ENCODE assay signal across 8 cellular contexts in the genomic region with DNA sequence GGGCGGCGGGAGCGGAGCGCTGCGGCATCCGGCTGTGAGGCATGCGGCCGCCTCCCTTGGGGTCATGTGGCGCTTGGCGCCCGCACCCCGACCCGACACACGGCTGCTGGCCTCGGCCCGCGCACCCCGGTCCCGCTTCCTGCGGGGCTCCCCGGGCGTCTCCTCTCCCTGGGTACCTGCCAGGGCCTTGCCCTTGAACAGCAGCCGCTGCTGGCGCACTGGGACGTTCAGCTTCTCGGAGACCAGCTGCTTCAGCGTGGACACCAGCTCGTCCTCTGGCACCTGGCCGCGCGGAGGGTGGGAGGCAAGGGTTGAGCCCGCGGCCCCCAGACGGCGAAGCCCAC. TPM values are rescaled to one million over a fixed set of nuclear protein-coding genes. Genes with fewer than 3 reads are reported as not detected.
DNase-seq lines count a peak whose midpoint lies in the region; ATAC-seq and TF ChIP-seq lines count a peak whose summit lies in the region.

No MANE protein-coding gene starts in this region.

- no peaks in the 10 kb centered on the region for H3K27me3 ChIP-seq in thyroid gland

- TF ChIP-seq POLR2A in thyroid gland (IDR thresholded peaks at IDR 0.05), result no peak

- no peaks in the 10 kb centered on the region for H3K27me3 Mint-ChIP-seq in memory B cell
- H3K27me3 Mint-ChIP-seq in endothelial cell (ENCODE audit: unreplicated experiment), result peaks cover 2% of the 10 kb centered on the region

- H3K4me3 Mint-ChIP-seq in memory B cell (peak overlapping the region; percentile 14), endothelial cell (ENCODE audit: unreplicated experiment) (no peak overlapping the region)

- H3K36me3 ChIP-seq in thyroid gland, result no peaks in the 10 kb centered on the region

- ATAC-seq in memory B cell (ENCODE audit: low read depth) (peak; percentile 6), GM21717 (IDR thresholded peaks at IDR 0.05; ENCODE audit: unreplicated experiment) (no peak)

- no peak for DNase-seq in GM12864 (ENCODE audit: low read depth)
- peak; percentile 44 for DNase-seq in RPMI8226
- DNase-seq in memory B cell (ENCODE audit: low spot score in 2 of 2), result peak in 1 of 2 donors; percentile 34
- peak; percentile 34 to 46 for DNase-seq in thyroid gland
- DNase-seq in endothelial cell (ENCODE audit: low spot score), result no peak
- DNase-seq in GOT3 (lab: John Stamatoyannopoulos, UW), result no peak

- peaks cover 0 to 13% of the 10 kb centered on the region in 2 donors for H3K4me1 ChIP-seq in thyroid gland

- peaks cover 4% of the 10 kb centered on the region for H3K36me3 Mint-ChIP-seq in memory B cell
- H3K36me3 Mint-ChIP-seq in endothelial cell (ENCODE audit: low read depth, unreplicated experiment), result peaks cover 4% of the 10 kb centered on the region

- H3K9me3 ChIP-seq in thyroid gland, result no peaks in the 10 kb centered on the region

- H3K27ac ChIP-seq in cingulate gyrus (ENCODE audit: low read depth, low read length), result peak overlapping the region; percentile 69
- peak overlapping the region in 2 of 3 donors; percentile 49 to 71 for H3K27ac ChIP-seq in thyroid gland

- no peak overlapping the region for H3K27ac Mint-ChIP-seq in memory B cell
- H3K27ac Mint-ChIP-seq in endothelial cell (ENCODE audit: unreplicated experiment), result no peak overlapping the region

- intact Hi-C loops in thyroid gland (cut with DNase I), result loop anchor here (5.0 kb wide), 1 partner anchor 49 kb away; a partner anchor contains a TSS

- no CpG with 5 or more reads among the region's 35 CpGs for WGBS in thyroid gland, 2 donors

- no peak for TF ChIP-seq CTCF in GM12864 (IDR thresholded peaks at IDR 0.05; ENCODE audit: low read depth, low read length, missing control alignments)
- no peak for TF ChIP-seq CTCF in thyroid gland (IDR thresholded peaks at IDR 0.05)
- no peak for TF ChIP-seq CTCF in endothelial cell (IDR thresholded peaks at IDR 0.05; ENCODE audit: unreplicated experiment)

- H3K4me1 Mint-ChIP-seq in memory B cell (peaks cover 13% of the 10 kb centered on the region), endothelial cell (ENCODE audit: unreplicated experiment) (peaks cover 7% of the 10 kb centered on the region)

- no peaks in the 10 kb centered on the region for H3K9me3 Mint-ChIP-seq in memory B cell
- no peaks in the 10 kb centered on the region for H3K9me3 Mint-ChIP-seq in endothelial cell (ENCODE audit: unreplicated experiment)

- peak overlapping the region; percentile 81 for H3K4me3 ChIP-seq in GM12864 (ENCODE audit: low read depth, low read length)
- peak overlapping the region in 2 of 3 donors; percentile 17 to 51 for H3K4me3 ChIP-seq in thyroid gland (replicated peaks in 1 of 3)

RNA-seq across cellular contexts. Expression of a gene that starts 0.4 kb away (rescaled TPM):
- 10 to 100 TPM; 32.9 to 63.4 (median 41.3) TPM for total RNA-seq in thyroid gland
- total RNA-seq in endothelial cell (ENCODE audit: unreplicated experiment), result 16.8 TPM

RNA-seq across cellular contexts. Expression of a gene that starts 4.4 kb away (rescaled TPM):
- total RNA-seq in thyroid gland (10 to 100 TPM; 21.9 to 40.6 (median 29.3) TPM), endothelial cell (ENCODE audit: unreplicated experiment) (13.9 TPM)

RNA-seq across cellular contexts. Expression of a gene that starts 6.9 kb away (rescaled TPM):
- 10 to 100 TPM; 10.2 to 18.9 (median 12.6) TPM for total RNA-seq in thyroid gland
- 18.4 TPM for total RNA-seq in endothelial cell (ENCODE audit: unreplicated experiment)

RNA-seq across cellular contexts. Expression of a gene that starts 27.9 kb away (rescaled TPM):
- 10 to 100 TPM in 2 of 4 donors, 1 to 10 TPM in 2; 3.9 to 20.7 (median 14.1) TPM for total RNA-seq in thyroid gland
- 54.5 TPM for total RNA-seq in endothelial cell (ENCODE audit: unreplicated experiment)

RNA-seq across cellular contexts. Expression of a gene that starts 30.0 kb away (rescaled TPM):
- total RNA-seq in thyroid gland, result 10 to 100 TPM; 56.3 to 67.7 (median 65.3) TPM
- 29.6 TPM for total RNA-seq in endothelial cell (ENCODE audit: unreplicated experiment)

Comparison
In these comparisons a context has a peak if more than half of its experiments do, and no peak if none do; other contexts are left out.
1. DNase-seq: peak in RPMI8226 (single experiment) and thyroid gland (2 of 2); none in GM12864 (single experiment), endothelial cell (single experiment) and GOT3 (single experiment).